8 cellular contexts compared by ENCODE assay signal in genomic region chr4:105145913-105146285, GRCh38. TPM values are rescaled to one million over a fixed set of nuclear protein-coding genes. Genes with fewer than 3 reads are reported as not detected.
A peak's percentile ranks its signal among the peaks of the same experiment; 100 is the strongest.
DNase-seq lines count a peak whose midpoint lies in the region; ATAC-seq and TF ChIP-seq lines count a peak whose summit lies in the region.

No MANE protein-coding gene starts in this region.

- peak overlapping the region; percentile 86 for H3K4me3 ChIP-seq in SJCRH30
- peak overlapping the region; percentile 98 for H3K4me3 ChIP-seq in astrocyte of the cerebellum (ENCODE audit: low read depth, low read length)

- in situ Hi-C loops in astrocyte of the cerebellum (cut with HindIII; ENCODE audit: low sequenced_read_pairs): no loop called here

- H3K4me1 ChIP-seq in SJCRH30: peaks cover 2% of the 10 kb centered on the region

- ATAC-seq in GM18858 (IDR thresholded peaks at IDR 0.05; ENCODE audit: unreplicated experiment) (peak; percentile 0), HG02798 (IDR thresholded peaks at IDR 0.05; ENCODE audit: poor library complexity, unreplicated experiment) (peak; percentile 10)

- H3K36me3 ChIP-seq in SJCRH30: no peaks in the 10 kb centered on the region

- no peak for TF ChIP-seq CTCF in astrocyte of the cerebellum (IDR thresholded peaks at IDR 0.05; ENCODE audit: low read depth, low read length, missing control alignments)

- H3K9me3 ChIP-seq in SJCRH30 (replicated peaks): no peaks in the 10 kb centered on the region

- H3K27me3 ChIP-seq in SJCRH30: no peaks in the 10 kb centered on the region

- DNase-seq in SJCRH30 (no peak), astrocyte of the cerebellum (ENCODE audit: low read depth) (no peak), iPS-NIHi11 (ENCODE audit: low spot score) (peak; percentile 38), NCI-H2107 treated with DMSO at 0.1 percent for 48 hours (lab: John Stamatoyannopoulos, UW; ENCODE audit: unreplicated experiment) (no peak), NCI-H2171 treated with DMSO at 0.1 percent for 48 hours (lab: John Stamatoyannopoulos, UW) (no peak)
- DNase-seq in stimulated activated CD4-positive, alpha-beta T cell treated with anti-CD3 and anti-CD28 coated beads, Interleukin-4, amount 100 ng/mL, for 24 hours: peak; percentile 38

- H3K27ac ChIP-seq in SJCRH30: peak overlapping the region; percentile 90; the same call in 1 of the 2 replicates

RNA-seq across cellular contexts. Expression of gene TET2, which starts 0.8 kb away (rescaled TPM):
- total RNA-seq in SJCRH30 (2014; rRNA removed; shearing (Covaris generic)): 22.5 and 25.2 TPM in 2 replicates

Comparison
In these comparisons a context has a peak if more than half of its experiments do, and no peak if none do; other contexts are left out.
1. DNase-seq: peak in iPS-NIHi11 (single experiment) and stimulated activated CD4-positive, alpha-beta T cell treated with anti-CD3 and anti-CD28 coated beads, Interleukin-4, amount 100 ng/mL, for 24 hours (single experiment); none in SJCRH30 (0 of 2), astrocyte of the cerebellum (single experiment), NCI-H2107 treated with DMSO at 0.1 percent for 48 hours (single experiment) and NCI-H2171 treated with DMSO at 0.1 percent for 48 hours (single experiment).